11 cellular contexts compared by ENCODE assay signal in genomic region chr15:58108117-58108516, GRCh38. TPM values are rescaled to one million over a fixed set of nuclear protein-coding genes. Genes with fewer than 3 reads are reported as not detected.
"Had no signal": no experiment of that assay in that cellular context is flagged by ENCODE, and none has a peak within 500 bp of the region (broad histone marks: within the 10 kb centered on the region; RNA-seq: fewer than 3 reads in every experiment).

No MANE protein-coding gene starts in this region.

- H3K4me1 ChIP-seq: HAP-1 had no signal

- H3K9me3 ChIP-seq: HAP-1 had no signal

- H3K4me3 ChIP-seq: GM23248, HAP-1 had no signal

- H3K27ac ChIP-seq: GM23248, HL-60 had no signal

- ATAC-seq: HCT116 had no signal

- H3K36me3 ChIP-seq: HAP-1 had no signal

- DNase-seq: GM23248, GOT3, H7, HFFc6, IMR-90, KBM-7 had no signal

- H3K9ac ChIP-seq: GM23248 had no signal

- H2AFZ ChIP-seq: GM23248 had no signal

RNA-seq across cellular contexts. Expression of gene AQP9, which starts 30.1 kb away (rescaled TPM):
- total RNA-seq: GM23248, H4, H7, HFFc6, HT1080, IMR-90 had no signal
- polyA plus RNA-seq: GM23248, IMR-90 had no signal

RNA-seq across cellular contexts. Expression of gene ALDH1A2, which starts 42.6 kb away (rescaled TPM):
- total RNA-seq: H4, HFFc6, HT1080, IMR-90 had no signal
- polyA plus RNA-seq: IMR-90 had no signal
